1 cellular context compared by ENCODE assay signal in genomic region chr17:44347206-44348045, GRCh38.
TF ChIP-seq lines count a peak whose summit lies in the region.

No MANE protein-coding gene starts in this region.

TF ChIP-seq in GM12878, 131 proteins besides CTCF, POLR2A, EP300 and RAD21:
- TF ChIP-seq SIN3A (IDR thresholded peaks at IDR 0.05; ENCODE audit: low read depth, low read length) (0 out of 2 replicates have a peak, but pooled peaks have one; percentile 12), PAX5 (IDR thresholded peaks at IDR 0.05; ENCODE audit: borderline replicate concordance, low read depth, low read length) (peak; percentile 70), ZNF384 (IDR thresholded peaks at IDR 0.05; ENCODE audit: borderline replicate concordance, low read depth, low read length) (peak; percentile 29; the same call in 1 of the 2 replicates), NR2F1 (conservative IDR thresholded peaks at IDR 0.05) (peak; percentile 98), BCL11A (IDR thresholded peaks at IDR 0.05; ENCODE audit: low read depth, low read length) (0 out of 2 replicates have a peak, but pooled peaks have one; percentile 17), RUNX3 (IDR thresholded peaks at IDR 0.05; ENCODE audit: low read length) (peak; percentile 66), PML (IDR thresholded peaks at IDR 0.05; ENCODE audit: low read length) (0 out of 2 replicates have a peak, but pooled peaks have one; percentile 41), TAF1 (IDR thresholded peaks at IDR 0.05; ENCODE audit: borderline replicate concordance, low read depth, low read length) (0 out of 2 replicates have a peak, but pooled peaks have one; percentile 7), YY1 (IDR thresholded peaks at IDR 0.05; ENCODE audit: low read depth, low read length) (0 out of 2 replicates have a peak, but pooled peaks have one; percentile 18), TCF12 (IDR thresholded peaks at IDR 0.05; ENCODE audit: low read depth, low read length) (0 out of 2 replicates have a peak, but pooled peaks have one; percentile 35), IKZF1 (conservative IDR thresholded peaks at IDR 0.05) (peak; percentile 9; the same call in 1 of the 2 replicates), ASH2L (IDR thresholded peaks at IDR 0.05; ENCODE audit: borderline replicate concordance, low read depth) (peak; percentile 51; the same call in 1 of the 2 replicates), NBN (IDR thresholded peaks at IDR 0.05) (0 out of 2 replicates have a peak, but pooled peaks have one; percentile 17), MEF2A (IDR thresholded peaks at IDR 0.05; ENCODE audit: insufficient read depth, low read depth, low read length) (peak; percentile 51; the same call in 1 of the 2 replicates), CREM (IDR thresholded peaks at IDR 0.05; ENCODE audit: low read depth) (peak; percentile 41; the same call in 1 of the 2 replicates)
